ENCODE assay signal across 13 cellular contexts in the genomic region with DNA sequence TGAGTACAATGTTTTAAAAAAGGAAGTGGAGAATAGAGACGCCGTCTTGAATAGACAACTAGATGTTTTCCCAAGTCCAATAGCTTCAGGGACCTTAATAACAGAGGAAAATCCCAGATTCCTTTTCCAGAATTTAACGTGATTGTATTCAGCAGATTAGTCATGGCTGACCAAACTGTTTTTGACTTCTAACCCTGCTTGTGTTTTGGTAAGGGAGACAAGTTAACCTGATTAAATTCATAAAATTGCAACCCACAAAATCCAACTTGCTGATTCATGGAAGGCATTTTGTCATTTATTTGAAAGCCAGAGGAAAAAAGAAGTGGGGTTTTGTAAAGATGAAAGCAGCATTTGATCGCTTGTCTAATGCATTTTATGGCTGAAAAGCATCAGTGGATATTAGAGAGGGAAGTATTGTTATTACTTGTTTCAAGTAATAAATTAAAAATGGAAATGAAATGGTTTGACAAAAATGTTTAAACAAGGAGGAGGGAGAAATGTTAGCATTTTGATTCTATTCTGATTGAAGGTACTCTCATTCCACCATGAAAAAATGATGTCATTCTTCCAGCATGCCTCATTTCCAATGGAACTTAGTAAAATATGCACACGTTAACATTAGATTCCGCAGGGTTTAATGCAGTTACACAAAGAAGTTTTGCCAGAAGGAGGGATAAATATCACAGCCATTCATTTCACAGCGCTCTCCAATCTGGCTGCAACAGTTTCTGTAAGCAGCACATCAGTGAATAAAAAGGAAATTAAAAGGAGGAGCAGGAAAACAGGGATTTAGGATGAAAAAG.
DNase-seq lines count a peak whose midpoint lies in the region; ATAC-seq, FAIRE-seq and TF ChIP-seq lines count a peak whose summit lies in the region.
"Had no signal": no experiment of that assay in that cellular context is flagged by ENCODE, and none has a peak within 500 bp of the region (broad histone marks: within the 10 kb centered on the region; RNA-seq: fewer than 3 reads in every experiment).

No MANE protein-coding gene starts in this region.

- peak overlapping the region; percentile 36 for H2AFZ ChIP-seq in fibroblast of lung (ENCODE audit: low read length)

- H3K27me3 ChIP-seq in SJCRH30 (no peaks in the 10 kb centered on the region), fibroblast of lung (ENCODE audit: control insufficient read depth, insufficient read depth, low read length) (no peaks in the 10 kb centered on the region)
- H3K27me3 ChIP-seq: foreskin keratinocyte had no signal

- no peaks in the 10 kb centered on the region for H4K20me1 ChIP-seq in fibroblast of lung (ENCODE audit: control insufficient read depth, extremely low read depth, insufficient read depth, low read length)

- ATAC-seq in HG02588 (IDR thresholded peaks at IDR 0.05; ENCODE audit: unreplicated experiment), result no peak
- ATAC-seq: foreskin keratinocyte, natural killer cell had no signal

- peak; percentile 81 for DNase-seq in EL
- peak in 1 of 2 experiments; percentile 14 for DNase-seq in SJCRH30
- DNase-seq in fibroblast of lung (ENCODE audit: low read depth in 2 of 2), result peak; percentile 68 to 90
- peak; percentile 83 for DNase-seq in renal cortical epithelial cell (ENCODE audit: low read depth)
- DNase-seq in urothelium cell line (ENCODE audit: low spot score), result no peak
- DNase-seq in caudate nucleus (lab: John Stamatoyannopoulos, UW), result no peak
- DNase-seq in COLO668 (lab: John Stamatoyannopoulos, UW; ENCODE audit: unreplicated experiment), result no peak
- DNase-seq: activated CD4-positive, alpha-beta T cell treated with anti-CD3 and anti-CD28 coated beads, Interleukin-2, amount 50 U/mL, for 4 hours; activated gamma-delta T cell; islet precursor cell; natural killer cell had no signal

- no peaks in the 10 kb centered on the region for H3K9me3 ChIP-seq in SJCRH30 (replicated peaks)
- H3K9me3 ChIP-seq in fibroblast of lung (ENCODE audit: control insufficient read depth, insufficient read depth, low read depth, low read length), result no peaks in the 10 kb centered on the region

- H3K4me2 ChIP-seq in fibroblast of lung (ENCODE audit: extremely low read depth, insufficient read depth, low read length), result peak overlapping the region; percentile 21

- no peak overlapping the region for H3K4me3 ChIP-seq in SJCRH30
- peak overlapping the region in 3 of 4 experiments; percentile 3 to 49 (median 41) for H3K4me3 ChIP-seq in fibroblast of lung (replicated peaks in 1 of 4; ENCODE audit: control extremely low read depth in 1 of 4, insufficient read depth in 1 of 4, low read depth in 3 of 4, low read length in 4 of 4)

- no peak for TF ChIP-seq CTCF in fibroblast of lung (conservative IDR thresholded peaks at IDR 0.05 in 1 of 2, IDR thresholded peaks at IDR 0.05 in 1 of 2; ENCODE audit: low read depth in 1 of 2, low read length in 2 of 2)

- no peak overlapping the region for H3K9ac ChIP-seq in fibroblast of lung (ENCODE audit: insufficient read depth, low read length)

- H3K36me3 ChIP-seq in SJCRH30 (no peaks in the 10 kb centered on the region), fibroblast of lung (ENCODE audit: control insufficient read depth, insufficient read depth, low read length) (no peaks in the 10 kb centered on the region)

- H3K27ac ChIP-seq in SJCRH30 (peak overlapping the region; percentile 34), fibroblast of lung (ENCODE audit: insufficient read depth, low read length) (peak overlapping the region; percentile 31), caudate nucleus (ENCODE audit: low read depth, low read length) (no peak overlapping the region)
- H3K27ac ChIP-seq: foreskin keratinocyte had no signal

- no peak for FAIRE-seq in urothelium cell line (lab: Jason Lieb, UNC)

- H3K4me1 ChIP-seq in SJCRH30 (0 out of 2 replicates have a peak, but pooled peaks cover 3% of the 10 kb centered on the region), fibroblast of lung (ENCODE audit: control insufficient read depth, extremely low read depth, insufficient read depth, low read length) (peaks cover 2% of the 10 kb centered on the region)
- H3K4me1 ChIP-seq: foreskin keratinocyte had no signal

- H3K79me2 ChIP-seq in fibroblast of lung (ENCODE audit: control insufficient read depth, insufficient read depth, low read length), result no peaks in the 10 kb centered on the region

Comparison
In these comparisons a context has a peak if more than half of its experiments do, and no peak if none do; other contexts are left out.
1. DNase-seq: peak in EL (single experiment), fibroblast of lung (2 of 2) and renal cortical epithelial cell (single experiment); none in urothelium cell line (single experiment), caudate nucleus (0 of 61) and COLO668 (single experiment).